In genomic region chr10:78974409-78975317, GRCh38 we compare ENCODE assay signal across 8 cellular contexts.
DNase-seq lines count a peak whose midpoint lies in the region; ATAC-seq and TF ChIP-seq lines count a peak whose summit lies in the region.

No MANE protein-coding gene starts in this region.

- no peak for ATAC-seq in HG03097 (IDR thresholded peaks at IDR 0.05; ENCODE audit: low FRiP score, unreplicated experiment)
- ATAC-seq in HG02884 (IDR thresholded peaks at IDR 0.05; ENCODE audit: unreplicated experiment): no peak

- H3K4me3 ChIP-seq in GM12865 (ENCODE audit: low read depth, low read length): peak overlapping the region; percentile 59

- DNase-seq in GM12865 (ENCODE audit: low read depth): peak; percentile 28
- DNase-seq in LoVo (ENCODE audit: low spot score): peak; percentile 54
- DNase-seq in T-helper 1 cell: peak in 4 of 5 donors; percentile 8 to 47 (median 26)
- peak in 49 of 56 donors; percentile 7 to 76 (median 49) for DNase-seq in amygdala (lab: John Stamatoyannopoulos, UW)
- DNase-seq in hepatic stellate cell (ENCODE audit: low spot score): peak; percentile 90
- peak; percentile 78 for DNase-seq in retina

- peak; percentile 65 for TF ChIP-seq CTCF in GM12865 (IDR thresholded peaks at IDR 0.05; ENCODE audit: insufficient read depth, low read depth, low read length, missing control alignments)

Comparison
In these comparisons a context has a peak if more than half of its experiments do, and no peak if none do; other contexts are left out.
1. DNase-seq: peak in every context shown above with its lines; median percentile 90 in hepatic stellate cell; 78 in retina; 54 in LoVo; 49 in amygdala; 28 in GM12865; 26 in T-helper 1 cell.